24 cellular contexts compared by ENCODE assay signal in the genomic region with DNA sequence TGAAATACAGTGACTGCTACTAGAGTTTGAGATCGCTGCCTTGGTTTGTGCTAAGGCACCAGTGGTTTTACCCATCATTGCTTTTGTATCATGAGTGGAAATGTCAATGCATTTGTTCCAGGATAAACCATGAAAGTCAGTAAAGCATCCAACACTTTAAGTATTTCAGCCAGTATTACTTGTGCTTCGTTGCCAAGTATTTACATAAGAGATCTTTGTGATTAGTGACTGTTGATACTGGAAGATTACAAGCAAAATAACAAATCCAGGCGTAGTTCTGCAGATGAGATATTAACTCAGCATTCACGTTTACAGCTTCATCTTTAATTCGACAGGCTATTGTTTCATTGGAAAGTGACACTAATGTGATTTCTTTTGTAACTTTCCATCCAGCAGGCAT.
A peak's percentile ranks its signal among the peaks of the same experiment; 100 is the strongest.
DNase-seq lines count a peak whose midpoint lies in the region; ATAC-seq, FAIRE-seq and TF ChIP-seq lines count a peak whose summit lies in the region.
"Had no signal": no experiment of that assay in that cellular context is flagged by ENCODE, and none has a peak within 500 bp of the region (broad histone marks: within the 10 kb centered on the region; RNA-seq: fewer than 3 reads in every experiment).

No MANE protein-coding gene starts in this region.

- ATAC-seq in left lung, result peak; percentile 34
- no peak for ATAC-seq in HG02678 (IDR thresholded peaks at IDR 0.05; ENCODE audit: unreplicated experiment)
- ATAC-seq in HG03354 (IDR thresholded peaks at IDR 0.05; ENCODE audit: poor library complexity, severe bottlenecking, unreplicated experiment), result no peak

- peaks cover 6% of the 10 kb centered on the region for H3K4me1 Mint-ChIP-seq in astrocyte (ENCODE audit: low read depth, unreplicated experiment)

- H3K4me3 ChIP-seq in HEK293 (ENCODE audit: low read depth, low read length), result no peak overlapping the region
- no peak overlapping the region for H3K4me3 ChIP-seq in astrocyte (ENCODE audit: insufficient read depth, low read depth, low read length)
- no peak overlapping the region for H3K4me3 ChIP-seq in left lung
- H3K4me3 ChIP-seq: PC-9, SJSA1 had no signal

- peaks cover 24% of the 10 kb centered on the region for H3K36me3 Mint-ChIP-seq in astrocyte (ENCODE audit: low read depth, unreplicated experiment)
- H3K36me3 Mint-ChIP-seq: CD8-positive, alpha-beta memory T cell had no signal

- H3K27ac Mint-ChIP-seq in astrocyte (ENCODE audit: unreplicated experiment), result no peak overlapping the region
- H3K27ac Mint-ChIP-seq: CD8-positive, alpha-beta memory T cell had no signal

- no peak overlapping the region for H3K4me2 ChIP-seq in astrocyte (ENCODE audit: low read length)
- H3K4me2 ChIP-seq: PC-9 had no signal

- H3K27me3 ChIP-seq in astrocyte (ENCODE audit: insufficient read depth, low read length), result no peaks in the 10 kb centered on the region
- H3K27me3 ChIP-seq in left lung, result no peaks in the 10 kb centered on the region
- H3K27me3 ChIP-seq: SJSA1 had no signal

- no peaks in the 10 kb centered on the region for H3K9me3 ChIP-seq in HEK293 (ENCODE audit: control insufficient read depth, insufficient read depth, low read depth, low read length)
- no peaks in the 10 kb centered on the region for H3K9me3 ChIP-seq in astrocyte (ENCODE audit: insufficient read depth, low read depth, low read length)
- no peaks in the 10 kb centered on the region for H3K9me3 ChIP-seq in left lung
- H3K9me3 ChIP-seq: SJSA1 had no signal

- no peak overlapping the region for H3K4me3 Mint-ChIP-seq in astrocyte (ENCODE audit: unreplicated experiment)
- H3K4me3 Mint-ChIP-seq: CD8-positive, alpha-beta memory T cell had no signal

- peak; percentile 67 for FAIRE-seq in astrocyte (lab: Jason Lieb, UNC)
- FAIRE-seq: GM19239, H54 had no signal

- no peak overlapping the region for H3K27ac ChIP-seq in HEK293 (ENCODE audit: extremely low read depth, low read depth, low read length)
- H3K27ac ChIP-seq in astrocyte (ENCODE audit: low read depth, low read length), result no peak overlapping the region
- no peak overlapping the region for H3K27ac ChIP-seq in left lung
- H3K27ac ChIP-seq: C4-2B, PC-9, SJSA1 had no signal

- H3K4me1 ChIP-seq in HEK293 (ENCODE audit: control insufficient read depth, insufficient read depth, low read length) (peaks cover 6% of the 10 kb centered on the region; the same call in 1 of the 2 replicates), astrocyte (ENCODE audit: insufficient read depth, low read length) (peaks cover 12% of the 10 kb centered on the region), left lung (peaks cover 0 to 12% of the 10 kb centered on the region in 2 donors)

- no peak overlapping the region for H3K9ac ChIP-seq in astrocyte (ENCODE audit: low read length)

- no peaks in the 10 kb centered on the region for H3K9me3 Mint-ChIP-seq in astrocyte (ENCODE audit: unreplicated experiment)
- H3K9me3 Mint-ChIP-seq: CD8-positive, alpha-beta memory T cell had no signal

- H3K36me3 ChIP-seq in HEK293 (ENCODE audit: control insufficient read depth in 2 of 2, insufficient read depth in 1 of 2, low read length in 2 of 2) (no peaks in the 10 kb centered on the region), astrocyte (ENCODE audit: insufficient read depth, low read length) (peaks cover 3% of the 10 kb centered on the region), left lung (no peaks in the 10 kb centered on the region)
- H3K36me3 ChIP-seq: SJSA1 had no signal

- H3K27me3 Mint-ChIP-seq in astrocyte (ENCODE audit: low read depth, unreplicated experiment), result no peaks in the 10 kb centered on the region

- no peaks in the 10 kb centered on the region for H4K20me1 ChIP-seq in astrocyte (ENCODE audit: insufficient read depth, low read length)

- DNase-seq in astrocyte (ENCODE audit: low read depth), result no peak
- DNase-seq in left lung, result no peak
- no peak for DNase-seq in NCI-H2171 (lab: John Stamatoyannopoulos, UW)
- DNase-seq in iPS-NIHi7 (ENCODE audit: extremely low spot score), result no peak
- DNase-seq: Calu3; CD8-positive, alpha-beta memory T cell; NCI-H1092; NCI-H1417 treated with DMSO at 0.1 percent for 48 hours; NCI-H1694 treated with DMSO at 0.1 percent for 48 hours; NCI-H2081 treated with DMSO at 0.1 percent for 48 hours; NCI-H2171 treated with DMSO at 0.1 percent for 48 hours; NCI-H524; NCI-H82; NK-92 treated with Interleukin-12 subunit alpha and Interleukin-12 subunit beta, amount 100 ng/mL, for 24 hours; PC-9; Right ventricle myocardium superior; RPMI8226 had no signal

- H2AFZ ChIP-seq in astrocyte (ENCODE audit: low read depth, low read length), result no peak overlapping the region
- H2AFZ ChIP-seq: PC-9 had no signal

- intact Hi-C loops in left lung (cut with DNase I), result no loop called here

- no peak for TF ChIP-seq CTCF in HEK293 (tag by site-specific recombination; IDR thresholded peaks at IDR 0.05)
- TF ChIP-seq CTCF in astrocyte (IDR thresholded peaks at IDR 0.05; ENCODE audit: insufficient read depth, low read depth, low read length), result no peak
- no peak for TF ChIP-seq CTCF in left lung (IDR thresholded peaks at IDR 0.05)

- H3K79me2 ChIP-seq in astrocyte (ENCODE audit: insufficient read depth, low read length), result no peaks in the 10 kb centered on the region

- CTCF ChIA-PET in HEK293 (lab: Yijun Ruan, JAX), result interaction anchor here (0.7 kb wide), 1 partner anchor 1415 kb away, joined by 3 read pairs; no protein-coding TSS in a partner anchor

- POLR2A ChIA-PET in HEK293 (lab: Yijun Ruan, JAX), result no interaction called here

TF ChIP-seq in HEK293, 187 proteins besides CTCF, POLR2A, EP300 and RAD21:
- TF ChIP-seq SP3 (tag by site-specific recombination; IDR thresholded peaks at IDR 0.05) (no peak), TRIM28 (IDR thresholded peaks at IDR 0.05; ENCODE audit: borderline replicate concordance, low read length) (peak; percentile 70)
